Comparison of ENCODE assay signal across 25 cellular contexts in the genomic region with DNA sequence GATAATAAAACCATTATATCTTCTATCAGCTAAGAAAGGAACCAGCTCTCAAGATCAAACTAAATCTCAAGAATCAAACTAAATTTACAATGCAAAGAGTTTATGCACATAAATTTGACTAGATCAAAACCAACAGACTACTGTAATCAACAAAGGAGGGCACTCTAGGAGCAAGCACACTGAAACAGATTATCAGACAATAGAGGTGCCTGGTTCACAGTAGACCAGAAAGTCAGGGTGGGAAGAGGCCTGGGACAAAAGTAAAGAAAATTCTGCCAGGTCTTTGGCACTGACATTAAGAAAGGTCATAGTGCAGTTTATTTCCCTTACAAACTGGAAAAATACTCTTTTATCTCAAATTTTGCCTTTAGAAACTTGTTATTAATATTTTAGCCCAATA.
DNase-seq lines count a peak whose midpoint lies in the region; ATAC-seq, FAIRE-seq and TF ChIP-seq lines count a peak whose summit lies in the region.
"Had no signal": no experiment of that assay in that cellular context is flagged by ENCODE, and none has a peak within 500 bp of the region (broad histone marks: within the 10 kb centered on the region; RNA-seq: fewer than 3 reads in every experiment).

No MANE protein-coding gene starts in this region.

- no peak overlapping the region for H3K4ac ChIP-seq in mesendoderm (ENCODE audit: low read depth, low read length)

- no TSS peak for BruUV-seq in GM12878 (replicated peaks; lab: Mats Ljungman, UMichigan)

- SMC1A ChIA-PET in GM12878 (lab: Charles Lee; ENCODE audit: uncharacterized antibody, unreplicated experiment): interaction anchor here (1.4 to 2.9 kb wide), 3 partner anchors 11 to 63 kb away, joined by 3 to 8 read pairs (median 4); no protein-coding TSS in a partner anchor

- H2BK120ac ChIP-seq in mesendoderm (ENCODE audit: low read depth, low read length): no peak overlapping the region

- CTCF ChIA-PET in GM12878 (lab: Yijun Ruan, JAX): interaction anchor here (1.5 to 2.0 kb wide), 2 partner anchors 9 to 11 kb away, joined by 4 to 6 read pairs; no protein-coding TSS in a partner anchor
- CTCF ChIA-PET in activated CD8-positive, alpha-beta memory T cell treated with anti-CD3 and anti-CD28 coated beads, Interleukin-2, amount 10 ng/mL, durations not matched to agents 7 days and 5 days (lab: Charles Lee): interaction anchor here (0.7 kb wide), 1 partner anchor 55 kb away, joined by 3 read pairs; no protein-coding TSS in a partner anchor

- TF ChIP-seq CTCF in GM12878 (IDR thresholded peaks at IDR 0.05 in 2 of 3, conservative IDR thresholded peaks at IDR 0.05 in 1 of 3; ENCODE audit: control insufficient read depth in 2 of 3, extremely low read depth in 1 of 3, insufficient read depth in 1 of 3, low read depth in 3 of 3, low read length in 3 of 3) (no peak), GM20000 (IDR thresholded peaks at IDR 0.05; ENCODE audit: extremely low read depth, missing control alignments) (no peak)

- no peaks in the 10 kb centered on the region for H4K20me1 ChIP-seq in GM12878 (ENCODE audit: control insufficient read depth, insufficient read depth)

- TF ChIP-seq RAD21 in GM12878 (IDR thresholded peaks at IDR 0.05; ENCODE audit: insufficient read depth, low read depth, low read length): no peak

- H3K27ac Mint-ChIP-seq in activated CD8-positive, alpha-beta memory T cell treated with anti-CD3 and anti-CD28 coated beads, Interleukin-2, amount 10 ng/mL, durations not matched to agents 7 days and 5 days: no peak overlapping the region

- peak overlapping the region; percentile 71; the same call in 1 of the 2 replicates for H3K27ac ChIP-seq in HUES64 (ENCODE audit: low read depth, low read length)
- no peak overlapping the region for H3K27ac ChIP-seq in GM12878 (ENCODE audit: control insufficient read depth, insufficient read depth)
- H3K27ac ChIP-seq in mesendoderm (ENCODE audit: low read depth, low read length): no peak overlapping the region
- H3K27ac ChIP-seq: BLaER1, Peyer's patch had no signal

- no peak overlapping the region for H4K5ac ChIP-seq in mesendoderm (ENCODE audit: low read length)

- no peak overlapping the region for H3K4me2 ChIP-seq in GM12878 (ENCODE audit: control insufficient read depth, insufficient read depth)
- no peak overlapping the region for H3K4me2 ChIP-seq in mesendoderm (ENCODE audit: low read length)
- H3K4me2 ChIP-seq: BLaER1, SK-N-SH had no signal

- H3K4me3 ChIP-seq in H7 (ENCODE audit: insufficient read depth, low read depth, low read length) (no peak overlapping the region), HUES64 (ENCODE audit: low read length) (no peak overlapping the region), GM12878 (no peak overlapping the region), mesendoderm (ENCODE audit: low read length) (no peak overlapping the region)
- H3K4me3 ChIP-seq: BLaER1, Peyer's patch had no signal

- POLR2A ChIA-PET in GM12878 (lab: Charles Lee): interaction anchor here (0.6 to 0.7 kb wide), 2 partner anchors 8 to 1567 kb away, joined by 3 to 5 read pairs; no protein-coding TSS in a partner anchor

- no peak overlapping the region for H3K23ac ChIP-seq in mesendoderm (ENCODE audit: low read length)

- RAD21 ChIA-PET in GM12878 (lab: Charles Lee; ENCODE audit: unreplicated experiment): interaction anchor here (1.5 kb wide), 1 partner anchor 11 kb away, joined by 4 read pairs; no protein-coding TSS in a partner anchor

- H3K27me3 Mint-ChIP-seq in activated CD8-positive, alpha-beta memory T cell treated with anti-CD3 and anti-CD28 coated beads, Interleukin-2, amount 10 ng/mL, durations not matched to agents 7 days and 5 days: no peaks in the 10 kb centered on the region
- H3K27me3 Mint-ChIP-seq: CD4-positive, CD25-positive, alpha-beta regulatory T cell had no signal

- H3K4me1 Mint-ChIP-seq in activated CD8-positive, alpha-beta memory T cell treated with anti-CD3 and anti-CD28 coated beads, Interleukin-2, amount 10 ng/mL, durations not matched to agents 7 days and 5 days: peaks cover 5% of the 10 kb centered on the region

- TF ChIP-seq POLR2A in GM12878 (IDR thresholded peaks at IDR 0.05; ENCODE audit: low read depth, low read length): no peak

- no peaks in the 10 kb centered on the region for H3K79me1 ChIP-seq in mesendoderm (ENCODE audit: low read length)

- H3K56ac ChIP-seq in mesendoderm (ENCODE audit: low read length): no peak overlapping the region

- H3K9me3 ChIP-seq in HUES64 (ENCODE audit: insufficient read depth, low read depth, low read length) (no peaks in the 10 kb centered on the region), GM12878 (replicated peaks; ENCODE audit: control insufficient read depth, insufficient read depth, low read length) (no peaks in the 10 kb centered on the region)
- H3K9me3 ChIP-seq: BLaER1, Peyer's patch, SK-N-SH had no signal

- no peak overlapping the region for H2AK5ac ChIP-seq in mesendoderm (ENCODE audit: low read length)

- H3K9ac ChIP-seq in HUES64 (ENCODE audit: low read depth, low read length) (no peak overlapping the region), GM12878 (ENCODE audit: control insufficient read depth, insufficient read depth, low read length) (no peak overlapping the region), mesendoderm (ENCODE audit: low read length) (no peak overlapping the region)
- H3K9ac ChIP-seq: BLaER1, SK-N-SH had no signal

- DNase-seq in H7 (peak; percentile 16), GM12878 (ENCODE audit: low read depth, low spot score) (no peak), mesendoderm (peak; percentile 24), midbrain (lab: John Stamatoyannopoulos, UW) (no peak), GM20000 (ENCODE audit: low spot score) (no peak)
- DNase-seq in activated CD8-positive, alpha-beta memory T cell treated with anti-CD3 and anti-CD28 coated beads, Interleukin-2, amount 10 ng/mL, durations not matched to agents 7 days and 5 days: no peak
- DNase-seq in stimulated activated CD8-positive, alpha-beta memory T cell treated with anti-CD3 and anti-CD28 coated beads, Interleukin-4, amount 100 ng/mL, for 48 hours: no peak
- DNase-seq: CD4-positive, CD25-positive, alpha-beta regulatory T cell; DMS153; DND-41; HCEC 1CT; NCI-H1048; NCI-H1417; NCI-H1694; NCI-H2029 treated with DMSO at 0.1 percent for 48 hours; NCI-H446 treated with DMSO at 0.1 percent for 48 hours; NCI-H69; Peyer's patch; SIG-M5; SK-N-SH; SW 1271 had no signal

- FAIRE-seq in GM12878 (lab: Jason Lieb, UNC): peak; percentile 18
- FAIRE-seq: A204.1, GM18507 had no signal

- H3K4me3 Mint-ChIP-seq in activated CD8-positive, alpha-beta memory T cell treated with anti-CD3 and anti-CD28 coated beads, Interleukin-2, amount 10 ng/mL, durations not matched to agents 7 days and 5 days: no peak overlapping the region
- H3K4me3 Mint-ChIP-seq: CD4-positive, CD25-positive, alpha-beta regulatory T cell had no signal

- intact Hi-C loops in GM12878 (cut with micrococcal nuclease; ENCODE audit: unreplicated experiment): no loop called here

- H3K79me2 ChIP-seq in GM12878 (ENCODE audit: control insufficient read depth, insufficient read depth, low read length): no peaks in the 10 kb centered on the region; the same call in none of the 2 replicates
- no peaks in the 10 kb centered on the region for H3K79me2 ChIP-seq in mesendoderm (ENCODE audit: control insufficient read depth, insufficient read depth, low read length)

- no peak overlapping the region for H3K18ac ChIP-seq in mesendoderm (ENCODE audit: low read length)

- no peak overlapping the region for H2BK15ac ChIP-seq in mesendoderm (replicated peaks; ENCODE audit: low read depth)

- in situ Hi-C loops in GM12878 (cut with MboI): no loop called here

- H3K27me3 ChIP-seq in H7 (ENCODE audit: control insufficient read depth, insufficient read depth, low read length): no peaks in the 10 kb centered on the region
- no peaks in the 10 kb centered on the region for H3K27me3 ChIP-seq in HUES64 (ENCODE audit: insufficient read depth, low read length)
- no peaks in the 10 kb centered on the region for H3K27me3 ChIP-seq in GM12878 (replicated peaks in 1 of 2; ENCODE audit: control insufficient read depth in 2 of 2, insufficient read depth in 2 of 2, low read length in 1 of 2)
- H3K27me3 ChIP-seq in mesendoderm (ENCODE audit: insufficient read depth, low read length, poor library complexity): no peaks in the 10 kb centered on the region
- H3K27me3 ChIP-seq: BLaER1, Peyer's patch had no signal

- no peak for ATAC-seq in GM12878
- no peak for ATAC-seq in activated CD8-positive, alpha-beta memory T cell treated with anti-CD3 and anti-CD28 coated beads, Interleukin-2, amount 10 ng/mL, durations not matched to agents 7 days and 5 days

- H2AFZ ChIP-seq in GM12878 (ENCODE audit: control insufficient read depth, low read depth, low read length): no peak overlapping the region

- no peak overlapping the region for H2BK5ac ChIP-seq in mesendoderm (ENCODE audit: low read length)

- peaks cover 8% of the 10 kb centered on the region for H3K36me3 Mint-ChIP-seq in activated CD8-positive, alpha-beta memory T cell treated with anti-CD3 and anti-CD28 coated beads, Interleukin-2, amount 10 ng/mL, durations not matched to agents 7 days and 5 days

- no peak overlapping the region for H4K8ac ChIP-seq in mesendoderm (ENCODE audit: low read depth, low read length)

- H3K9me3 Mint-ChIP-seq in activated CD8-positive, alpha-beta memory T cell treated with anti-CD3 and anti-CD28 coated beads, Interleukin-2, amount 10 ng/mL, durations not matched to agents 7 days and 5 days (ENCODE audit: low read depth): no peaks in the 10 kb centered on the region

- H3K36me3 ChIP-seq in H7 (replicated peaks; ENCODE audit: control insufficient read depth, insufficient read depth, low read length) (peaks cover 5% of the 10 kb centered on the region), HUES64 (ENCODE audit: insufficient read depth, low read length) (peaks cover 5% of the 10 kb centered on the region), GM12878 (ENCODE audit: control insufficient read depth in 2 of 2, insufficient read depth in 2 of 2, low read length in 1 of 2) (peaks cover 2 to 4% of the 10 kb centered on the region in 2 experiments; a peak in 3 of 4 replicates), mesendoderm (ENCODE audit: control insufficient read depth, insufficient read depth, low read length) (no peaks in the 10 kb centered on the region)
- H3K36me3 ChIP-seq: Peyer's patch had no signal

- no peak for TF ChIP-seq EP300 in GM12878 (IDR thresholded peaks at IDR 0.05; ENCODE audit: borderline replicate concordance in 1 of 2, control insufficient read depth in 1 of 2, low read depth in 2 of 2, low read length in 2 of 2)

- H3K4me1 ChIP-seq in HUES64 (ENCODE audit: insufficient read depth, low read length) (peaks cover 9% of the 10 kb centered on the region), GM12878 (ENCODE audit: control insufficient read depth, insufficient read depth, low read length) (no peaks in the 10 kb centered on the region; the same call in 1 of the 2 replicates), mesendoderm (ENCODE audit: control insufficient read depth, low read depth, low read length) (peaks cover 4% of the 10 kb centered on the region)
- H3K4me1 ChIP-seq: BLaER1, Peyer's patch had no signal

TF ChIP-seq in GM12878, 131 proteins besides CTCF, POLR2A, EP300 and RAD21 (continues in another document):
- no peak for TF ChIP-seq TARDBP (IDR thresholded peaks at IDR 0.05; ENCODE audit: borderline replicate concordance)

Comparison
In these comparisons a context has a peak if more than half of its experiments do, and no peak if none do; other contexts are left out.
1. DNase-seq: peak in H7 (single experiment) and mesendoderm (single experiment); none in GM12878 (single experiment), activated CD8-positive, alpha-beta memory T cell treated with anti-CD3 and anti-CD28 coated beads, Interleukin-2, amount 10 ng/mL, durations not matched to agents 7 days and 5 days (single experiment), midbrain (single experiment), stimulated activated CD8-positive, alpha-beta memory T cell treated with anti-CD3 and anti-CD28 coated beads, Interleukin-4, amount 100 ng/mL, for 48 hours (single experiment) and GM20000 (single experiment).